ENCODE assay signal across 8 cellular contexts in genomic region chr9:107487521-107488399, GRCh38. TPM values are rescaled to one million over a fixed set of nuclear protein-coding genes. Genes with fewer than 3 reads are reported as not detected.
DNase-seq lines count a peak whose midpoint lies in the region; ATAC-seq and TF ChIP-seq lines count a peak whose summit lies in the region.

No MANE protein-coding gene starts in this region.

- no peak overlapping the region for H4K5ac ChIP-seq in H9 (ENCODE audit: insufficient read length, low read depth, low read length)

- H3K23ac ChIP-seq in H9 (ENCODE audit: insufficient read length, low read depth, low read length) = no peak overlapping the region

- no peak overlapping the region for H2AFZ ChIP-seq in H9 (ENCODE audit: low read length)

- peak overlapping the region; percentile 48 for H3K4me2 ChIP-seq in H9 (ENCODE audit: insufficient read depth, insufficient read length, low read length)
- H3K4me2 ChIP-seq in skeletal muscle satellite cell (ENCODE audit: low read length) = peak overlapping the region; percentile 97

- H4K20me1 ChIP-seq in H9 (ENCODE audit: control insufficient read depth, insufficient read depth, insufficient read length) = no peaks in the 10 kb centered on the region

- peak overlapping the region; percentile 74 to 87 for H3K4me3 Mint-ChIP-seq in H9

- H2BK20ac ChIP-seq in H9 (ENCODE audit: low read depth, low read length, poor library complexity, severe bottlenecking) = no peak overlapping the region

- H3K56ac ChIP-seq in H9 (ENCODE audit: insufficient read length, low read depth, low read length) = no peak overlapping the region

- peaks cover 1 to 13% (median 9%) of the 10 kb centered on the region in 3 experiments; a peak in 5 of 7 replicates for H3K36me3 Mint-ChIP-seq in H9 (ENCODE audit: insufficient read depth in 1 of 3, low read depth in 3 of 3)

- H2BK5ac ChIP-seq in H9 (ENCODE audit: insufficient read length, low read length) = no peak overlapping the region

- POLR2A ChIA-PET in AG04449 (lab: Yijun Ruan, JAX) = interaction anchor here (0.7 kb wide), 2 partner anchors 263 to 385 kb away, joined by 3 to 4 read pairs; no protein-coding TSS in a partner anchor

- no peak overlapping the region for H2BK15ac ChIP-seq in H9 (ENCODE audit: low read depth, low read length)

- H3K9me3 ChIP-seq in H9 (ENCODE audit: control insufficient read depth, low read depth, low read length) = no peaks in the 10 kb centered on the region
- no peaks in the 10 kb centered on the region for H3K9me3 ChIP-seq in iPS-18a (ENCODE audit: control insufficient read depth, low read depth, low read length)
- H3K9me3 ChIP-seq in skeletal muscle satellite cell (replicated peaks; ENCODE audit: low read length) = no peaks in the 10 kb centered on the region

- H3K27me3 ChIP-seq in H9 (ENCODE audit: insufficient read depth, low read length) (peaks cover 23% of the 10 kb centered on the region; the same call in 1 of the 2 replicates), iPS-18a (ENCODE audit: control insufficient read depth, insufficient read depth, low read length) (peaks cover 74% of the 10 kb centered on the region), skeletal muscle satellite cell (ENCODE audit: control insufficient read depth, insufficient read depth, low read length) (no peaks in the 10 kb centered on the region)

- H3K79me1 ChIP-seq in H9 (ENCODE audit: insufficient read depth, low read depth, low read length, poor library complexity, severe bottlenecking) = no peaks in the 10 kb centered on the region

- no peak for ATAC-seq in GM18502 (IDR thresholded peaks at IDR 0.05; ENCODE audit: poor library complexity, unreplicated experiment)
- ATAC-seq in HG02840 (IDR thresholded peaks at IDR 0.05; ENCODE audit: low FRiP score, unreplicated experiment) = no peak
- ATAC-seq in HG03457 (IDR thresholded peaks at IDR 0.05; ENCODE audit: unreplicated experiment) = no peak

- peaks cover 29 to 44% of the 10 kb centered on the region in 2 experiments for H3K4me1 Mint-ChIP-seq in H9

- H3K27me3 Mint-ChIP-seq in H9 (ENCODE audit: low read depth) = peaks cover 58% of the 10 kb centered on the region

- no peak overlapping the region for H3T11ph ChIP-seq in H9 (ENCODE audit: low read length)

- no peaks in the 10 kb centered on the region for H3K4me1 ChIP-seq in H9 (ENCODE audit: insufficient read depth, low read length)
- peaks cover 8% of the 10 kb centered on the region for H3K4me1 ChIP-seq in iPS-18a (ENCODE audit: control insufficient read depth, low read depth, low read length)
- H3K4me1 ChIP-seq in skeletal muscle satellite cell (ENCODE audit: control insufficient read depth, insufficient read depth, low read length) = peaks cover 43% of the 10 kb centered on the region

- H4K8ac ChIP-seq in H9 (replicated peaks; ENCODE audit: insufficient read length, low read depth, low read length) = no peak overlapping the region

- H2AK5ac ChIP-seq in H9 (ENCODE audit: insufficient read length, low read length) = no peak overlapping the region

- H3K9ac ChIP-seq in H9 (ENCODE audit: extremely low read depth, insufficient read length, low read length) (no peak overlapping the region), iPS-18a (ENCODE audit: low read length) (no peak overlapping the region), skeletal muscle satellite cell (ENCODE audit: low read depth, low read length) (peak overlapping the region; percentile 95)

- no peak overlapping the region for H3K18ac ChIP-seq in H9 (ENCODE audit: insufficient read length, low read depth, low read length)

- no peak overlapping the region for H2BK12ac ChIP-seq in H9 (ENCODE audit: insufficient read length, low read depth, low read length)

- no peak overlapping the region for H3K27ac ChIP-seq in H9 (ENCODE audit: insufficient read length, low read depth, low read length)
- H3K27ac ChIP-seq in iPS-18a (ENCODE audit: low read length) = no peak overlapping the region

- no peak for DNase-seq in AG04449 (ENCODE audit: low read depth, low spot score)
- DNase-seq in H9 = peak; percentile 85
- peak; percentile 23 for DNase-seq in amniotic epithelial cell (ENCODE audit: low read depth)

- no peaks in the 10 kb centered on the region for H3K79me2 ChIP-seq in H9 (ENCODE audit: insufficient read depth, low read length)

- H3K14ac ChIP-seq in H9 (ENCODE audit: insufficient read depth, low read length) = 0 out of 2 replicates have a peak overlapping the region, but pooled peaks have one; percentile 43

- H3K4me3 ChIP-seq in AG04449 (ENCODE audit: low read depth, low read length) (peak overlapping the region; percentile 68), iPS-18a (ENCODE audit: low read length) (peak overlapping the region; percentile 66), skeletal muscle satellite cell (ENCODE audit: low read length) (peak overlapping the region; percentile 95)

- CTCF ChIA-PET in AG04449 (lab: Yijun Ruan, JAX) = interaction anchor here (0.6 to 2.1 kb wide), 5 partner anchors 64 to 1078 kb away, joined by 3 to 8 read pairs (median 6); no protein-coding TSS in a partner anchor

- peaks cover 24% of the 10 kb centered on the region for H3K23me2 ChIP-seq in H9 (ENCODE audit: insufficient read length, low read depth, low read length, poor library complexity, severe bottlenecking)

- WGBS in H9 (ENCODE audit: extremely low coverage, insufficient read length, low lambda C conversion rate) = no CpG with 5 or more reads among the region's 92 CpGs

- no peak overlapping the region for H2BK120ac ChIP-seq in H9 (ENCODE audit: low read depth, low read length, poor library complexity, severe bottlenecking)

- TF ChIP-seq CTCF in AG04449 (IDR thresholded peaks at IDR 0.05; ENCODE audit: insufficient read depth, low read length, missing control alignments) (peak; percentile 66), H9 (conservative IDR thresholded peaks at IDR 0.05) (peak; percentile 86)

- H3K27ac Mint-ChIP-seq in H9 = no peak overlapping the region

- H3K4ac ChIP-seq in H9 (ENCODE audit: low read depth, low read length) = no peak overlapping the region

- H4K91ac ChIP-seq in H9 (ENCODE audit: insufficient read length, low read depth, low read length) = no peak overlapping the region

- H3K36me3 ChIP-seq in iPS-18a (ENCODE audit: control insufficient read depth, low read depth, low read length) = no peaks in the 10 kb centered on the region
- peaks cover 27% of the 10 kb centered on the region for H3K36me3 ChIP-seq in skeletal muscle satellite cell (ENCODE audit: insufficient read depth, low read length)

- H3K9me3 Mint-ChIP-seq in H9 = peaks cover 0 to 3% of the 10 kb centered on the region in 2 experiments; a peak in 1 of 5 replicates

RNA-seq across cellular contexts. Expression of gene KLF4, which starts 1.8 kb away (rescaled TPM):
- 6.2 and 7.1 TPM in 2 replicates for total RNA-seq in H9 (2021)
- total RNA-seq in skeletal muscle satellite cell (2012; rRNA removed) = 16.7 and 26.2 TPM in 2 replicates
